25 cellular contexts compared by ENCODE assay signal in genomic region chr4:186709509-186709908, GRCh38. TPM values are rescaled to one million over a fixed set of nuclear protein-coding genes. Genes with fewer than 3 reads are reported as not detected.
"Had no signal": no experiment of that assay in that cellular context is flagged by ENCODE, and none has a peak within 500 bp of the region (broad histone marks: within the 10 kb centered on the region; RNA-seq: fewer than 3 reads in every experiment).

No MANE protein-coding gene starts in this region.

- H3K4me3 ChIP-seq: breast epithelium, hepatocyte, smooth muscle cell, tibial nerve had no signal

- H3K27ac ChIP-seq: breast epithelium, epithelial cell of prostate, hepatocyte, parathyroid adenoma, tibial nerve had no signal

- H3K9me3 ChIP-seq: breast epithelium, tibial nerve had no signal

- H3K79me2 ChIP-seq: parathyroid adenoma had no signal

- H3K9ac ChIP-seq: parathyroid adenoma had no signal

- H3K4me2 ChIP-seq: smooth muscle cell had no signal

- H3K4me1 ChIP-seq: breast epithelium, parathyroid adenoma had no signal

- H3K27me3 ChIP-seq: breast epithelium, hepatocyte, tibial nerve had no signal

- FAIRE-seq: endometrium, urothelium cell line had no signal

- DNase-seq: activated CD4-positive, alpha-beta T cell treated with anti-CD3 and anti-CD28 coated beads for 36 hours; activated CD4-positive, CD25-positive, alpha-beta regulatory T cell; activated CD8-positive, alpha-beta memory T cell treated with anti-CD3 and anti-CD28 coated beads, Interleukin-2, amount 10 ng/mL, durations not matched to agents 7 days and 5 days; activated CD8-positive, alpha-beta T cell treated with anti-CD3 and anti-CD28 coated beads, Interleukin-2, amount 10 ng/mL, durations not matched to agents 7 days and 5 days; activated naive CD4-positive, alpha-beta T cell; activated T-cell treated with anti-CD3 and anti-CD28 coated beads, Interleukin-2, amount 50 U/mL, for 48 hours; central memory CD4-positive, alpha-beta T cell; effector CD4-positive, alpha-beta T cell; glutamatergic neuron; islet precursor cell; left ventricle myocardium superior; naive thymus-derived CD4-positive, alpha-beta T cell; nucleus accumbens; stimulated activated CD4-positive, alpha-beta T cell treated with anti-CD3 and anti-CD28 coated beads, Interleukin-1b, Interleukin-23, amount 100 ng/mL, for 48 hours; stimulated activated naive CD4-positive, alpha-beta T cell; T-cell had no signal

- H3K36me3 ChIP-seq: breast epithelium had no signal

- H2AFZ ChIP-seq: hepatocyte, parathyroid adenoma had no signal

- ATAC-seq: activated CD4-positive, alpha-beta T cell treated with anti-CD3 and anti-CD28 coated beads for 36 hours; activated CD8-positive, alpha-beta memory T cell treated with anti-CD3 and anti-CD28 coated beads, Interleukin-2, amount 10 ng/mL, durations not matched to agents 7 days and 5 days; activated CD8-positive, alpha-beta T cell treated with anti-CD3 and anti-CD28 coated beads, Interleukin-2, amount 10 ng/mL, durations not matched to agents 7 days and 5 days; activated naive CD4-positive, alpha-beta T cell treated with anti-CD3 and anti-CD28 coated beads, Interleukin-2, amount 50 U/mL, for 72 hours; left ventricle myocardium superior; naive thymus-derived CD4-positive, alpha-beta T cell; T-cell had no signal

RNA-seq across cellular contexts. Expression of gene FAT1, which starts 14.1 kb away (rescaled TPM):
- total RNA-seq: activated CD8-positive, alpha-beta T cell treated with anti-CD3 and anti-CD28 coated beads, Interleukin-2, amount 10 ng/mL, durations not matched to agents 7 days and 5 days had no signal
- polyA plus RNA-seq: naive thymus-derived CD4-positive, alpha-beta T cell had no signal
